30 cellular contexts compared by ENCODE assay signal in genomic region chr11:36683823-36684222, GRCh38.
"Had no signal": no experiment of that assay in that cellular context is flagged by ENCODE, and none has a peak within 500 bp of the region (broad histone marks: within the 10 kb centered on the region; RNA-seq: fewer than 3 reads in every experiment).

No MANE protein-coding gene starts in this region.

- H3K36me3 Mint-ChIP-seq: naive thymus-derived CD4-positive, alpha-beta T cell; natural killer cell; neural progenitor cell; stimulated activated effector memory CD8-positive, alpha-beta T cell treated with anti-CD3 and anti-CD28 coated beads, Interleukin-12 subunit alpha, Interleukin-12 subunit beta, amount 100 ng/mL, for 72 hours; stimulated activated naive B cell treated with anti-CD40 and anti-IgM and Interleukin-4, amounts not matched to agents 10 μg/mL and 1 μg/mL and 100 μg/mL, for 72 hours had no signal

- H3K9ac ChIP-seq: neural progenitor cell, parathyroid adenoma had no signal

- H3K36me3 ChIP-seq: neural progenitor cell, ovary, right lobe of liver, sigmoid colon, suprapubic skin, thyroid gland, tibial nerve, upper lobe of left lung, vagina had no signal

- ATAC-seq: naive thymus-derived CD4-positive, alpha-beta T cell; natural killer cell; psoas muscle; right cardiac atrium; right lobe of liver; stimulated activated effector memory CD8-positive, alpha-beta T cell treated with anti-CD3 and anti-CD28 coated beads, Interleukin-12 subunit alpha, Interleukin-12 subunit beta, amount 100 ng/mL, for 72 hours had no signal

- H3K4me3 ChIP-seq: neural progenitor cell, ovary, psoas muscle, right lobe of liver, sigmoid colon, suprapubic skin, testis, thyroid gland, tibial nerve, upper lobe of left lung, vagina had no signal

- H3K4me3 Mint-ChIP-seq: naive thymus-derived CD4-positive, alpha-beta T cell; natural killer cell; nephron; neural progenitor cell; stimulated activated effector memory CD8-positive, alpha-beta T cell treated with anti-CD3 and anti-CD28 coated beads, Interleukin-12 subunit alpha, Interleukin-12 subunit beta, amount 100 ng/mL, for 72 hours; stimulated activated naive B cell treated with anti-CD40 and anti-IgM and Interleukin-4, amounts not matched to agents 10 μg/mL and 1 μg/mL and 100 μg/mL, for 72 hours; stimulated activated naive CD8-positive, alpha-beta T cell treated with anti-CD3 and anti-CD28 coated beads, Interleukin-15, Interleukin-2, amounts not matched to agents 100 ng/mL and 50 ng/mL, for 24 hours had no signal

- H3K27me3 Mint-ChIP-seq: stimulated activated naive B cell treated with anti-CD40 and anti-IgM and Interleukin-4, amounts not matched to agents 10 μg/mL and 1 μg/mL and 100 μg/mL, for 72 hours had no signal

- H3K27ac Mint-ChIP-seq: naive thymus-derived CD4-positive, alpha-beta T cell; natural killer cell; nephron; neural progenitor cell; progenitor cell of endocrine pancreas; stimulated activated effector memory CD8-positive, alpha-beta T cell treated with anti-CD3 and anti-CD28 coated beads, Interleukin-12 subunit alpha, Interleukin-12 subunit beta, amount 100 ng/mL, for 72 hours; stimulated activated naive B cell treated with anti-CD40 and anti-IgM and Interleukin-4, amounts not matched to agents 10 μg/mL and 1 μg/mL and 100 μg/mL, for 72 hours; stimulated activated naive CD8-positive, alpha-beta T cell treated with anti-CD3 and anti-CD28 coated beads, Interleukin-15, Interleukin-2, amounts not matched to agents 100 ng/mL and 50 ng/mL, for 24 hours had no signal

- H3K27ac ChIP-seq: neural progenitor cell, ovary, parathyroid adenoma, psoas muscle, right lobe of liver, sigmoid colon, suprapubic skin, testis, thyroid gland, tibial nerve, upper lobe of left lung, vagina had no signal

- H3K27me3 ChIP-seq: neural progenitor cell, ovary, right lobe of liver, sigmoid colon, suprapubic skin, testis, thyroid gland, tibial nerve, upper lobe of left lung, vagina had no signal

- H3K79me2 ChIP-seq: parathyroid adenoma had no signal

- H3K4me2 ChIP-seq: neural progenitor cell had no signal

- H2AFZ ChIP-seq: neural progenitor cell, parathyroid adenoma had no signal

- H3K9me3 ChIP-seq: ovary, psoas muscle, right lobe of liver, sigmoid colon, suprapubic skin, testis, thyroid gland, upper lobe of left lung, vagina had no signal

- H3K9me3 Mint-ChIP-seq: natural killer cell; stimulated activated effector memory CD8-positive, alpha-beta T cell treated with anti-CD3 and anti-CD28 coated beads, Interleukin-12 subunit alpha, Interleukin-12 subunit beta, amount 100 ng/mL, for 72 hours; stimulated activated naive B cell treated with anti-CD40 and anti-IgM and Interleukin-4, amounts not matched to agents 10 μg/mL and 1 μg/mL and 100 μg/mL, for 72 hours had no signal

- DNase-seq: naive thymus-derived CD4-positive, alpha-beta T cell; natural killer cell; occipital lobe; ovary; posterior cingulate gyrus; psoas muscle; right cardiac atrium; right lobe of liver; sigmoid colon; small intestine; stimulated activated CD4-positive, alpha-beta T cell treated with anti-CD3 and anti-CD28 coated beads, Interleukin-12 subunit alpha, Interleukin-12 subunit beta, amount 100 ng/mL, for 4 hours; stimulated activated CD4-positive, alpha-beta T cell treated with anti-CD3 and anti-CD28 coated beads, Interleukin-1b, Interleukin-23, amount 100 ng/mL, for 48 hours; stimulated activated CD4-positive, alpha-beta T cell treated with anti-CD3 and anti-CD28 coated beads, Interleukin-2, amount 100 ng/mL, for 48 hours; stimulated activated CD4-positive, alpha-beta T cell treated with anti-CD3 and anti-CD28 coated beads, Interleukin-4, amount 100 ng/mL, for 24 hours; stimulated activated naive B cell treated with anti-CD40 and anti-IgM and Interleukin-4, amounts not matched to agents 10 μg/mL and 1 μg/mL and 100 μg/mL, for 72 hours; stimulated activated naive CD4-positive, alpha-beta T cell treated with Interleukin-2 at 50 U/mL for 16 hours; substantia nigra; testis; thyroid gland; trophoblast cell; upper lobe of left lung had no signal

- H3K4me1 ChIP-seq: parathyroid adenoma, psoas muscle, right lobe of liver, sigmoid colon, suprapubic skin, testis, thyroid gland, tibial nerve, upper lobe of left lung, vagina had no signal

- H3K4me1 Mint-ChIP-seq: natural killer cell; neural progenitor cell; stimulated activated effector memory CD8-positive, alpha-beta T cell treated with anti-CD3 and anti-CD28 coated beads, Interleukin-12 subunit alpha, Interleukin-12 subunit beta, amount 100 ng/mL, for 72 hours; stimulated activated naive B cell treated with anti-CD40 and anti-IgM and Interleukin-4, amounts not matched to agents 10 μg/mL and 1 μg/mL and 100 μg/mL, for 72 hours had no signal
